9 cellular contexts compared by ENCODE assay signal in the genomic region with DNA sequence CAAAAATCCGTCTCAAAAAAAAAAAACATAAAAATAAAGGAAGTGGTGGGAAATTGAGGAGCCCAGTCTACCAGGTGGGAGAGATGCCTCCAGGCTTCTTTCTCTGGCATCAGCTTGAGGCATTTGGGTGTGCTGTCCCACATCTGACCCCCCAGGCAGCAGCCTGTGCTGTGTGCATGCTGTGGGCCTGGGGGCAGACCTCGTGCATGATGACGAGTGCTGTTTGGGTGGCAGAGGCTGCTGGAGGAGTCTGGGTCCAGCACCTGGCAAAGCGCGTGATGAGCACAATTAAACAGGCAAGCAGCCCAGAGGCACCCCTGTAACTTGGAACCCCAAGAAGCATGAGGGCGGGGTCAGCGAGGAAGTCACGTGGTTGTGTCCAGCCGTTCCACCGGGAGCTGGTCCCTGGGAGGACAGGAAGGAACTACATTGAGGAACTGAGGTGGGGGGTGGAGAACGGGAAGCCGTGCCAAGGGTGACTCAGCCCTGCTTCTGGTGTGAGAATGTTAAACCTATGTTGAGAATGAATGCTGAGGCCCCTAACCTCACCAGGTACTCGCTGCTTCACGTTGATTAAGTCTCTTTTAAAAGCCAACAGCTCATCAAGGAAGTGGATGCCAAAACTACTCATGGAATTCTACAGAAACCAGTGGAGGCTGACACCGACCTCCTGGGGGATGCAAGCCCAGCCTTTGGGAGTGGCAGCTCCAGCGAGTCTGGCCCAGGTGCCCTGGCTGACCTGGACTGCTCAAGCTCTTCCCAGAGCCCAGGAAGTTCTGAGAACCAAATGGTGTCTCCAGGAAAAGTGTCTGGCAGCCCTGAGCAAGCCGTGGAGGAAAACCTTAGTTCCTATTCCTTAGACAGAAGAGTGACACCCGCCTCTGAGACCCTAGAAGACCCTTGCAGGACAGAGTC. TPM values are rescaled to one million over a fixed set of nuclear protein-coding genes. Genes with fewer than 3 reads are reported as not detected.
DNase-seq lines count a peak whose midpoint lies in the region; ATAC-seq, FAIRE-seq and TF ChIP-seq lines count a peak whose summit lies in the region.
"Had no signal": no experiment of that assay in that cellular context is flagged by ENCODE, and none has a peak within 500 bp of the region (broad histone marks: within the 10 kb centered on the region; RNA-seq: fewer than 3 reads in every experiment).

No MANE protein-coding gene starts in this region.

- no peak for TF ChIP-seq CTCF in bronchial epithelial cell (IDR thresholded peaks at IDR 0.05; ENCODE audit: insufficient read depth, low read length, severe bottlenecking)
- TF ChIP-seq CTCF in lower lobe of right lung (IDR thresholded peaks at IDR 0.05): no peak

- peaks cover 53% of the 10 kb centered on the region for H3K4me1 ChIP-seq in lower lobe of right lung

- peaks cover 4% of the 10 kb centered on the region for H3K36me3 ChIP-seq in bronchial epithelial cell (ENCODE audit: control insufficient read depth, insufficient read depth, low read length)
- H3K36me3 ChIP-seq in lower lobe of right lung: peaks cover 7% of the 10 kb centered on the region

- peak; percentile 93 for FAIRE-seq in bronchial epithelial cell (lab: Jason Lieb, UNC)

- no peak overlapping the region for H3K4me3 ChIP-seq in bronchial epithelial cell (ENCODE audit: low read depth, low read length)
- H3K4me3 ChIP-seq in lower lobe of right lung: peak overlapping the region; percentile 44

- H3K27ac ChIP-seq in lower lobe of right lung: peak overlapping the region; percentile 78

- ATAC-seq in lower lobe of right lung (peak; percentile 64 to 72), GM21390 (IDR thresholded peaks at IDR 0.05; ENCODE audit: unreplicated experiment) (no peak), GM19455 (IDR thresholded peaks at IDR 0.05; ENCODE audit: unreplicated experiment) (no peak), GM19463 (IDR thresholded peaks at IDR 0.05; ENCODE audit: unreplicated experiment) (no peak)
- ATAC-seq: stimulated activated naive B cell treated with anti-CD40 and anti-IgM and Interleukin-4, amounts not matched to agents 10 μg/mL and 1 μg/mL and 100 μg/mL, for 72 hours had no signal

- DNase-seq in AG08395 (ENCODE audit: low spot score) (peak; percentile 38), M059J (ENCODE audit: low read depth) (peak; percentile 98), bronchial epithelial cell (ENCODE audit: low read depth) (peak; percentile 89), lower lobe of right lung (peak; percentile 82), retina (no peak)
- DNase-seq: stimulated activated naive B cell treated with anti-CD40 and anti-IgM and Interleukin-4, amounts not matched to agents 10 μg/mL and 1 μg/mL and 100 μg/mL, for 72 hours had no signal

- intact Hi-C loops in lower lobe of right lung (cut with DNase I): loop anchor here (5.0 kb wide), 1 partner anchor 35 kb away; no protein-coding TSS in a partner anchor

- H3K27me3 ChIP-seq in bronchial epithelial cell (ENCODE audit: control insufficient read depth, insufficient read depth, low read length) (no peaks in the 10 kb centered on the region), lower lobe of right lung (ENCODE audit: low read depth) (no peaks in the 10 kb centered on the region)

- H3K9me3 ChIP-seq in lower lobe of right lung: no peaks in the 10 kb centered on the region

RNA-seq across cellular contexts. Expression of a gene that starts 6.1 kb away (rescaled TPM):
- total RNA-seq in M059J (2014; rRNA removed; shearing (Covaris generic)): 24.0 and 40.6 TPM in 2 replicates
- total RNA-seq in bronchial epithelial cell (1.2 and 3.4 TPM in 2 replicates), lower lobe of right lung (19.3 TPM)

RNA-seq across cellular contexts. Expression of a gene that starts 6.3 kb away (rescaled TPM):
- total RNA-seq in M059J (2014; rRNA removed; shearing (Covaris generic)): 25.0 and 37.6 TPM in 2 replicates
- total RNA-seq in bronchial epithelial cell (20.0 and 34.4 TPM in 2 replicates), lower lobe of right lung (30.9 TPM)

RNA-seq across cellular contexts. Expression of a gene that starts 15.3 kb away (rescaled TPM):
- 135 and 161 TPM in 2 replicates for total RNA-seq in M059J (2014; rRNA removed; shearing (Covaris generic))
- total RNA-seq in bronchial epithelial cell (55.6 and 62.9 TPM in 2 replicates), lower lobe of right lung (31.6 TPM)

RNA-seq across cellular contexts. Expression of a gene that starts 43.3 kb away (rescaled TPM):
- total RNA-seq in M059J (2014; rRNA removed; shearing (Covaris generic)): 7.3 TPM in 1 of 2 replicates, not detected in the other
- total RNA-seq in bronchial epithelial cell: 0.64 and 0.79 TPM in 2 replicates
- total RNA-seq in lower lobe of right lung: 1.7 TPM

Comparison
In these comparisons a context has a peak if more than half of its experiments do, and no peak if none do; other contexts are left out.
1. ATAC-seq: peak in lower lobe of right lung (2 of 2); none in GM21390 (single experiment), GM19455 (single experiment) and GM19463 (single experiment).